ENCODE assay signal across 11 cellular contexts in genomic region chr11:111851636-111852035, GRCh38. TPM values are rescaled to one million over a fixed set of nuclear protein-coding genes. Genes with fewer than 3 reads are reported as not detected.
DNase-seq lines count a peak whose midpoint lies in the region; ATAC-seq, FAIRE-seq and TF ChIP-seq lines count a peak whose summit lies in the region.
"Had no signal": no experiment of that assay in that cellular context is flagged by ENCODE, and none has a peak within 500 bp of the region (broad histone marks: within the 10 kb centered on the region; RNA-seq: fewer than 3 reads in every experiment).

No MANE protein-coding gene starts in this region.

- TF ChIP-seq CTCF in LNCaP clone FGC (IDR thresholded peaks at IDR 0.05; ENCODE audit: control insufficient read depth, extremely low read depth, insufficient read depth), result peak; percentile 66
- TF ChIP-seq CTCF in astrocyte of the cerebellum (IDR thresholded peaks at IDR 0.05; ENCODE audit: low read depth, low read length, missing control alignments), result peak; percentile 62
- TF ChIP-seq CTCF in lower lobe of right lung (IDR thresholded peaks at IDR 0.05), result peak; percentile 26

- H3K4me2 ChIP-seq in Karpas-422 (ENCODE audit: low read depth, low read length, poor library complexity, severe bottlenecking), result no peak overlapping the region

- no peaks in the 10 kb centered on the region for H3K27me3 Mint-ChIP-seq in activated naive CD8-positive, alpha-beta T cell treated with anti-CD3 and anti-CD28 coated beads, Interleukin-2, amount 50 U/mL, for 24 hours

- H3K9me3 Mint-ChIP-seq in activated naive CD8-positive, alpha-beta T cell treated with anti-CD3 and anti-CD28 coated beads, Interleukin-2, amount 50 U/mL, for 24 hours, result no peaks in the 10 kb centered on the region

- H3K27ac ChIP-seq in lower lobe of right lung (no peak overlapping the region), Karpas-422 (ENCODE audit: low read length) (no peak overlapping the region)

- in situ Hi-C loops in astrocyte of the cerebellum (cut with HindIII; ENCODE audit: low sequenced_read_pairs), result no loop called here

- H3K27ac Mint-ChIP-seq in activated naive CD8-positive, alpha-beta T cell treated with anti-CD3 and anti-CD28 coated beads, Interleukin-2, amount 50 U/mL, for 24 hours, result no peak overlapping the region

- no peak for ATAC-seq in lower lobe of right lung
- no peak for ATAC-seq in activated naive CD8-positive, alpha-beta T cell treated with anti-CD3 and anti-CD28 coated beads, Interleukin-2, amount 50 U/mL, for 24 hours
- no peak for ATAC-seq in left cardiac atrium
- ATAC-seq: mucosa of descending colon had no signal

- DNase-seq in ELR (ENCODE audit: low read depth), result peak; percentile 26
- no peak for DNase-seq in LNCaP clone FGC (ENCODE audit: low read depth)
- no peak for DNase-seq in astrocyte of the cerebellum (ENCODE audit: low read depth)
- no peak for DNase-seq in lower lobe of right lung
- no peak for DNase-seq in activated naive CD8-positive, alpha-beta T cell treated with anti-CD3 and anti-CD28 coated beads, Interleukin-2, amount 50 U/mL, for 24 hours
- no peak for DNase-seq in Karpas-422
- no peak for DNase-seq in GM12891 (ENCODE audit: insufficient read length, low spot score)
- no peak for DNase-seq in left cardiac atrium
- DNase-seq: mucosa of descending colon had no signal

- peaks cover 5% of the 10 kb centered on the region for H3K4me1 ChIP-seq in lower lobe of right lung
- no peaks in the 10 kb centered on the region for H3K4me1 ChIP-seq in Karpas-422 (ENCODE audit: low read length)

- H3K4me3 ChIP-seq in LNCaP clone FGC (ENCODE audit: low read depth, low read length), result no peak overlapping the region
- no peak overlapping the region for H3K4me3 ChIP-seq in astrocyte of the cerebellum (ENCODE audit: low read depth, low read length)
- H3K4me3 ChIP-seq in lower lobe of right lung, result no peak overlapping the region
- H3K4me3 ChIP-seq in Karpas-422 (ENCODE audit: low read length), result no peak overlapping the region
- H3K4me3 ChIP-seq: mucosa of descending colon had no signal

- H3K9me3 ChIP-seq in lower lobe of right lung, result no peaks in the 10 kb centered on the region
- H3K9me3 ChIP-seq in Karpas-422 (ENCODE audit: low read length), result no peaks in the 10 kb centered on the region
- H3K9me3 ChIP-seq: mucosa of descending colon had no signal

- no peaks in the 10 kb centered on the region for H4K20me1 ChIP-seq in Karpas-422 (ENCODE audit: insufficient read depth, low read depth, low read length)

- H3K79me2 ChIP-seq in Karpas-422 (ENCODE audit: low read length), result no peaks in the 10 kb centered on the region

- H3K36me3 ChIP-seq in lower lobe of right lung, result peaks cover 88% of the 10 kb centered on the region
- no peaks in the 10 kb centered on the region for H3K36me3 ChIP-seq in Karpas-422 (ENCODE audit: insufficient read depth, low read length)

- peaks cover 6% of the 10 kb centered on the region for H3K4me1 Mint-ChIP-seq in activated naive CD8-positive, alpha-beta T cell treated with anti-CD3 and anti-CD28 coated beads, Interleukin-2, amount 50 U/mL, for 24 hours

- FAIRE-seq in GM12891 (lab: Jason Lieb, UNC), result no peak
- FAIRE-seq: GM18507 had no signal

- intact Hi-C loops in lower lobe of right lung (cut with DNase I) (no loop called here), left cardiac atrium (cut with DNase I) (no loop called here)

- no peak for TF ChIP-seq POLR2A in GM12891 (IDR thresholded peaks at IDR 0.05; ENCODE audit: low read depth, low read length)

- no peak overlapping the region for H2AFZ ChIP-seq in Karpas-422 (ENCODE audit: low read length)

- H3K9ac ChIP-seq in Karpas-422 (ENCODE audit: low read length), result no peak overlapping the region

- H3K9me2 ChIP-seq in Karpas-422 (replicated peaks; ENCODE audit: insufficient read depth, low read length), result no peaks in the 10 kb centered on the region

- no peak overlapping the region for H3K4me3 Mint-ChIP-seq in activated naive CD8-positive, alpha-beta T cell treated with anti-CD3 and anti-CD28 coated beads, Interleukin-2, amount 50 U/mL, for 24 hours

- no peaks in the 10 kb centered on the region for H3K27me3 ChIP-seq in lower lobe of right lung (ENCODE audit: low read depth)
- no peaks in the 10 kb centered on the region for H3K27me3 ChIP-seq in Karpas-422 (ENCODE audit: low read length)

- peaks cover 43% of the 10 kb centered on the region for H3K36me3 Mint-ChIP-seq in activated naive CD8-positive, alpha-beta T cell treated with anti-CD3 and anti-CD28 coated beads, Interleukin-2, amount 50 U/mL, for 24 hours (ENCODE audit: low read depth)

TF ChIP-seq in GM12891, 5 proteins besides CTCF, POLR2A, EP300 and RAD21:
- TF ChIP-seq POLR2AphosphoS5 (IDR thresholded peaks at IDR 0.05; ENCODE audit: low read depth, low read length) (no peak), PAX5 (IDR thresholded peaks at IDR 0.05; ENCODE audit: insufficient read depth, low read length, severe bottlenecking) (no peak), SPI1 (IDR thresholded peaks at IDR 0.05; ENCODE audit: low read depth, low read length) (no peak), TAF1 (IDR thresholded peaks at IDR 0.05; ENCODE audit: low read depth, low read length) (no peak), POU2F2 (IDR thresholded peaks at IDR 0.05; ENCODE audit: low read depth, low read length) (no peak)
TF ChIP-seq in GM12891: peak in this region for 0.

RNA-seq across cellular contexts. Expression of gene ALG9, which starts 19.7 kb away (rescaled TPM):
- total RNA-seq in lower lobe of right lung (25.5 TPM), left cardiac atrium (100 to 1,000 TPM in 1 of 2 donors, 10 to 100 TPM in 1; 31.5 to 116 TPM)
- total RNA-seq in Karpas-422 (2014; rRNA removed; shearing (Covaris generic); ENCODE audit: low replicate concordance), result 8.0 and 14.2 TPM in 2 replicates
- 22.9 TPM for polyA plus RNA-seq in GM12891 (2012; ENCODE audit: low read depth, missing spikeins)

RNA-seq across cellular contexts. Expression of gene FDXACB1, which starts 27.3 kb away (rescaled TPM):
- total RNA-seq in lower lobe of right lung (2.4 TPM), left cardiac atrium (1 to 10 TPM; 1.0 to 1.2 TPM)
- 2.5 and 5.2 TPM in 2 replicates for total RNA-seq in Karpas-422 (2014; rRNA removed; shearing (Covaris generic); ENCODE audit: low replicate concordance)
- polyA plus RNA-seq in GM12891 (2012; ENCODE audit: low read depth, missing spikeins), result 2.9 TPM

RNA-seq across cellular contexts. Expression of gene CFAP68, which starts 27.7 kb away (rescaled TPM):
- total RNA-seq in lower lobe of right lung (16.3 TPM), left cardiac atrium (10 to 100 TPM; 17.1 to 22.2 TPM)
- total RNA-seq in Karpas-422 (2014; rRNA removed; shearing (Covaris generic); ENCODE audit: low replicate concordance), result 31.5 and 40.7 TPM in 2 replicates
- 100 TPM for polyA plus RNA-seq in GM12891 (2012; ENCODE audit: low read depth, missing spikeins)

RNA-seq across cellular contexts. Expression of gene CRYAB, which starts 59.9 kb away (rescaled TPM):
- total RNA-seq in lower lobe of right lung (72.5 TPM), left cardiac atrium (1,000 to 10,000 TPM; 4,044 to 4,265 TPM)
- not detected in 2 replicates for total RNA-seq in Karpas-422 (2014; rRNA removed; shearing (Covaris generic); ENCODE audit: low replicate concordance)
- polyA plus RNA-seq in GM12891 (2012; ENCODE audit: low read depth, missing spikeins), result not detected
- total RNA-seq: activated CD8-positive, alpha-beta memory T cell treated with anti-CD3 and anti-CD28 coated beads for 36 hours had no signal
